In the genomic region with DNA sequence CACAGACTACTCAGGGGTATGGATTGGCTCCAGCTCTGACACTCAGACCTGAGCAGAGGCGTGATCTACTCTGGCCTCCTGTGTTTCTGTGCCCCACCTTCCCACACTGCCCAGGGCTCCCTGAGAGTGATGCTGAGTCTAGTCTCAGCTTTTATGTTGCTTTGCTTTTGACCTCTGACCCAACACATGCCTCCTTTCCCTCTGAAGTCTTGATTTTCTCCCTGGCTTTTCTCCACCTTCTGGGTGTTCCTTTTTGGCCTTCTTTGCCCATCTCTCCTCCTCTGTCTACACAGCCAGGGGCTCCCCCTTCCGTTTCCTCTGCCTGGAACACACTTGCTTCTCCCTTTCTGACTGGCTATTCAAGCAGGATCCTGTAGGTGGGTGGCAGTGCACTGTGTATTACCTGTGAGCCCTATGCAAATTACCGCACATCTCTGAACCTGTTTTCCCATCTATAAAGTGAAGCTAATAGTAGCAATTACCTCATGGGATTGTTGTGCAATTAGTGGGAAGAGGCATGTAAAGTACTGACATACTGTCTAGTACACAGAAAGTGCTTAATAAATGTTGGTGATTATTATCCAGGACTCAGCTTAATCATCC, we compare ENCODE assay signal across 10 cellular contexts. TPM values are rescaled to one million over a fixed set of nuclear protein-coding genes. Genes with fewer than 3 reads are reported as not detected.
DNase-seq lines count a peak whose midpoint lies in the region; ATAC-seq and TF ChIP-seq lines count a peak whose summit lies in the region.
"Had no signal": no experiment of that assay in that cellular context is flagged by ENCODE, and none has a peak within 500 bp of the region (broad histone marks: within the 10 kb centered on the region; RNA-seq: fewer than 3 reads in every experiment).

No MANE protein-coding gene starts in this region.

- CTCF ChIA-PET in activated naive CD4-positive, alpha-beta T cell treated with anti-CD3 and anti-CD28 coated beads for 36 hours (lab: Charles Lee), result interaction anchor here (0.9 to 16.2 kb wide), 17 partner anchors 10 to 240 kb away, joined by 3 to 737 read pairs (median 4); a partner anchor contains a TSS
- CTCF ChIA-PET in activated naive CD4-positive, alpha-beta T cell treated with anti-CD3 and anti-CD28 coated beads, Interleukin-2, amount 10 ng/mL, durations not matched to agents 7 days and 5 days (lab: Charles Lee), result interaction anchor here (0.7 to 21.9 kb wide), 17 partner anchors 8 to 449 kb away, joined by 3 to 668 read pairs (median 4); no protein-coding TSS in a partner anchor

- H3K4me1 Mint-ChIP-seq in activated naive CD4-positive, alpha-beta T cell treated with anti-CD3 and anti-CD28 coated beads for 36 hours (ENCODE audit: low read depth), result peaks cover 49% of the 10 kb centered on the region
- H3K4me1 Mint-ChIP-seq in activated naive CD4-positive, alpha-beta T cell treated with anti-CD3 and anti-CD28 coated beads, Interleukin-2, amount 10 ng/mL, durations not matched to agents 7 days and 5 days, result peaks cover 20% of the 10 kb centered on the region

- H3K9me3 ChIP-seq in hepatocyte (ENCODE audit: low read depth), result no peaks in the 10 kb centered on the region
- no peaks in the 10 kb centered on the region for H3K9me3 ChIP-seq in stomach smooth muscle (ENCODE audit: control insufficient read depth in 2 of 2, low read length in 2 of 2)

- no peak for ATAC-seq in HG03095 (IDR thresholded peaks at IDR 0.05; ENCODE audit: unreplicated experiment)

- H3K27me3 ChIP-seq in hepatocyte (no peaks in the 10 kb centered on the region), stomach smooth muscle (ENCODE audit: control insufficient read depth in 1 of 2, insufficient read depth in 2 of 2, low read length in 2 of 2) (no peaks in the 10 kb centered on the region)

- TF ChIP-seq CTCF in hepatocyte (IDR thresholded peaks at IDR 0.05; ENCODE audit: poor library complexity) (no peak), lower leg skin (IDR thresholded peaks at IDR 0.05) (no peak)

- no peak overlapping the region for H3K4me2 ChIP-seq in hepatocyte

- H3K27me3 Mint-ChIP-seq in activated naive CD4-positive, alpha-beta T cell treated with anti-CD3 and anti-CD28 coated beads for 36 hours (ENCODE audit: low read depth), result peaks cover 11% of the 10 kb centered on the region
- peaks cover 87% of the 10 kb centered on the region for H3K27me3 Mint-ChIP-seq in activated naive CD4-positive, alpha-beta T cell treated with anti-CD3 and anti-CD28 coated beads, Interleukin-2, amount 10 ng/mL, durations not matched to agents 7 days and 5 days

- DNase-seq in activated naive CD4-positive, alpha-beta T cell treated with anti-CD3 and anti-CD28 coated beads for 36 hours, result peak; percentile 81
- DNase-seq in activated naive CD4-positive, alpha-beta T cell treated with anti-CD3 and anti-CD28 coated beads, Interleukin-2, amount 10 ng/mL, durations not matched to agents 7 days and 5 days, result no peak
- peak; percentile 54 to 60 for DNase-seq in activated T-cell treated with anti-CD3 and anti-CD28 coated beads, Interleukin-2, amount 50 U/mL, for 48 hours
- DNase-seq in hepatocyte (ENCODE audit: low spot score) (no peak), lower leg skin (ENCODE audit: low spot score in 2 of 2) (no peak), RKO (ENCODE audit: low spot score) (no peak)

- H3K27ac ChIP-seq in hepatocyte (peak overlapping the region; percentile 84), stomach smooth muscle (ENCODE audit: low read length) (peak overlapping the region; percentile 79)

- H3K79me2 ChIP-seq in hepatocyte, result peaks cover 87% of the 10 kb centered on the region

- H2AFZ ChIP-seq in hepatocyte, result no peak overlapping the region

- no peaks in the 10 kb centered on the region for H3K9me2 ChIP-seq in hepatocyte (replicated peaks; ENCODE audit: insufficient read depth)

- intact Hi-C loops in activated naive CD4-positive, alpha-beta T cell treated with anti-CD3 and anti-CD28 coated beads for 36 hours (cut with micrococcal nuclease), result loop anchor here (1.0 to 5.0 kb wide), 4 partner anchors 34 to 361 kb away; a partner anchor contains a TSS
- intact Hi-C loops in lower leg skin (cut with DNase I; ENCODE audit: low total_unique reads), result loop anchor here (2.0 kb wide), 1 partner anchor 37 kb away; no protein-coding TSS in a partner anchor

- H3K36me3 ChIP-seq in hepatocyte (replicated peaks; ENCODE audit: insufficient read depth, low read depth) (no peaks in the 10 kb centered on the region), stomach smooth muscle (ENCODE audit: control insufficient read depth in 2 of 2, insufficient read depth in 2 of 2, low read length in 2 of 2) (peaks cover 0 to 2% of the 10 kb centered on the region in 2 donors)

- no peaks in the 10 kb centered on the region for H3K9me3 Mint-ChIP-seq in activated naive CD4-positive, alpha-beta T cell treated with anti-CD3 and anti-CD28 coated beads for 36 hours
- H3K9me3 Mint-ChIP-seq in activated naive CD4-positive, alpha-beta T cell treated with anti-CD3 and anti-CD28 coated beads, Interleukin-2, amount 10 ng/mL, durations not matched to agents 7 days and 5 days, result no peaks in the 10 kb centered on the region
- H3K9me3 Mint-ChIP-seq: activated naive CD8-positive, alpha-beta T cell treated with anti-CD3 and anti-CD28 coated beads, Interleukin-2, amount 10 ng/mL, durations not matched to agents 7 days and 5 days had no signal

- peak overlapping the region; percentile 99 for H3K27ac Mint-ChIP-seq in activated naive CD4-positive, alpha-beta T cell treated with anti-CD3 and anti-CD28 coated beads for 36 hours
- H3K27ac Mint-ChIP-seq in activated naive CD4-positive, alpha-beta T cell treated with anti-CD3 and anti-CD28 coated beads, Interleukin-2, amount 10 ng/mL, durations not matched to agents 7 days and 5 days, result no peak overlapping the region
- H3K27ac Mint-ChIP-seq: activated naive CD8-positive, alpha-beta T cell treated with anti-CD3 and anti-CD28 coated beads, Interleukin-2, amount 10 ng/mL, durations not matched to agents 7 days and 5 days had no signal

- no peaks in the 10 kb centered on the region for H3K36me3 Mint-ChIP-seq in activated naive CD4-positive, alpha-beta T cell treated with anti-CD3 and anti-CD28 coated beads for 36 hours (ENCODE audit: low read depth)
- H3K36me3 Mint-ChIP-seq in activated naive CD4-positive, alpha-beta T cell treated with anti-CD3 and anti-CD28 coated beads, Interleukin-2, amount 10 ng/mL, durations not matched to agents 7 days and 5 days, result no peaks in the 10 kb centered on the region
- H3K36me3 Mint-ChIP-seq: activated naive CD8-positive, alpha-beta T cell treated with anti-CD3 and anti-CD28 coated beads, Interleukin-2, amount 10 ng/mL, durations not matched to agents 7 days and 5 days had no signal

- WGBS in hepatocyte (ENCODE audit: low lambda C conversion rate, missing lambda C conversion rate), result 94% methylated on average over 3 of the region's 3 CpGs
- 41 to 59% methylated on average over 3 of the region's 3 CpGs for WGBS in lower leg skin, 2 donors

- H3K9ac ChIP-seq in stomach smooth muscle (ENCODE audit: low read length in 2 of 2), result peak overlapping the region in 1 of 2 donors; percentile 51

- H3K4me1 ChIP-seq in hepatocyte (ENCODE audit: insufficient read depth) (peaks cover 15% of the 10 kb centered on the region), stomach smooth muscle (ENCODE audit: control insufficient read depth, insufficient read depth, low read length) (peaks cover 24% of the 10 kb centered on the region)

- no peak overlapping the region for H3K4me3 Mint-ChIP-seq in activated naive CD4-positive, alpha-beta T cell treated with anti-CD3 and anti-CD28 coated beads for 36 hours
- no peak overlapping the region for H3K4me3 Mint-ChIP-seq in activated naive CD4-positive, alpha-beta T cell treated with anti-CD3 and anti-CD28 coated beads, Interleukin-2, amount 10 ng/mL, durations not matched to agents 7 days and 5 days

- TF ChIP-seq POLR2A in lower leg skin (IDR thresholded peaks at IDR 0.05), result no peak

- no peaks in the 10 kb centered on the region for H4K20me1 ChIP-seq in hepatocyte (ENCODE audit: insufficient read depth, poor library complexity, severe bottlenecking)

- H3K4me3 ChIP-seq in hepatocyte (no peak overlapping the region), stomach smooth muscle (ENCODE audit: low read length in 2 of 2) (no peak overlapping the region), lower leg skin (ENCODE audit: low read depth, poor library complexity, severe bottlenecking) (no peak overlapping the region)

RNA-seq across cellular contexts. Expression of a gene that starts 13.7 kb away (rescaled TPM):
- under 1 TPM; 0.22 to 0.36 TPM for total RNA-seq in activated naive CD4-positive, alpha-beta T cell treated with anti-CD3 and anti-CD28 coated beads for 36 hours
- total RNA-seq in hepatocyte (11.0 and 12.0 TPM in 2 replicates), lower leg skin (1 to 10 TPM in 1 of 4 donors, under 1 TPM in 3; 0.21 to 1.1 (median 0.67) TPM)
- polyA plus RNA-seq in hepatocyte, result 9.3 and 10.8 TPM in 2 replicates

RNA-seq across cellular contexts. Expression of a gene that starts 18.5 kb away (rescaled TPM):
- total RNA-seq in activated naive CD4-positive, alpha-beta T cell treated with anti-CD3 and anti-CD28 coated beads for 36 hours, result 10 to 100 TPM; 62.1 to 62.6 TPM
- total RNA-seq in hepatocyte, result 161 and 208 TPM in 2 replicates
- polyA plus RNA-seq in hepatocyte, result 345 and 402 TPM in 2 replicates
- total RNA-seq in lower leg skin, result 100 to 1,000 TPM; 530 to 611 (median 555) TPM

RNA-seq across cellular contexts. Expression of a gene that starts 35.0 kb away (rescaled TPM):
- total RNA-seq in activated naive CD4-positive, alpha-beta T cell treated with anti-CD3 and anti-CD28 coated beads for 36 hours, result 1 to 10 TPM; 1.3 TPM
- total RNA-seq in hepatocyte (71.1 and 77.9 TPM in 2 replicates), lower leg skin (100 to 1,000 TPM; 211 to 281 (median 251) TPM)
- 91.6 and 106 TPM in 2 replicates for polyA plus RNA-seq in hepatocyte
- total RNA-seq: SK-MEL-5 had no signal

RNA-seq across cellular contexts. Expression of a gene that starts 41.4 kb away (rescaled TPM):
- total RNA-seq in activated naive CD4-positive, alpha-beta T cell treated with anti-CD3 and anti-CD28 coated beads for 36 hours, result 10 to 100 TPM; 54.9 to 55.9 TPM
- 48.5 and 73.1 TPM in 2 replicates for total RNA-seq in hepatocyte
- polyA plus RNA-seq in hepatocyte, result 142 and 165 TPM in 2 replicates
- total RNA-seq in lower leg skin, result 10 to 100 TPM; 41.8 to 64.5 (median 47.4) TPM

RNA-seq across cellular contexts. Expression of a gene that starts 42.4 kb away (rescaled TPM):
- total RNA-seq in activated naive CD4-positive, alpha-beta T cell treated with anti-CD3 and anti-CD28 coated beads for 36 hours, result 10 to 100 TPM; 27.1 to 27.4 TPM
- 35.3 and 37.8 TPM in 2 replicates for total RNA-seq in hepatocyte
- 29.5 and 35.5 TPM in 2 replicates for polyA plus RNA-seq in hepatocyte
- total RNA-seq in lower leg skin, result 10 to 100 TPM; 19.8 to 31.0 (median 26.9) TPM

Comparison
In these comparisons a context has a peak if more than half of its experiments do, and no peak if none do; other contexts are left out.
1. DNase-seq: peak in activated naive CD4-positive, alpha-beta T cell treated with anti-CD3 and anti-CD28 coated beads for 36 hours (single experiment) and activated T-cell treated with anti-CD3 and anti-CD28 coated beads, Interleukin-2, amount 50 U/mL, for 48 hours (2 of 2); none in activated naive CD4-positive, alpha-beta T cell treated with anti-CD3 and anti-CD28 coated beads, Interleukin-2, amount 10 ng/mL, durations not matched to agents 7 days and 5 days (single experiment), hepatocyte (single experiment), lower leg skin (0 of 2) and RKO (single experiment).
2. RNA of a gene that starts 35.0 kb away (total RNA-seq): 211 to 281 TPM in lower leg skin and 71.1 to 77.9 TPM in hepatocyte; 1.3 TPM in activated naive CD4-positive, alpha-beta T cell treated with anti-CD3 and anti-CD28 coated beads for 36 hours; every median in the first group is over 10 times any median in the second.